In genomic region chr1:206030714-206031113, GRCh38 we compare ENCODE assay signal across 1 cellular context.
A peak's percentile ranks its signal among the peaks of the same experiment; 100 is the strongest.
TF ChIP-seq lines count a peak whose summit lies in the region.

No MANE protein-coding gene starts in this region.

TF ChIP-seq in IMR-90, 13 proteins besides CTCF, POLR2A, EP300 and RAD21:
- TF ChIP-seq RFX5 (IDR thresholded peaks at IDR 0.05; ENCODE audit: low read depth, low read length) (no peak), SMC3 (IDR thresholded peaks at IDR 0.05; ENCODE audit: low read depth, low read length) (peak; percentile 74)
TF ChIP-seq in IMR-90: peak in this region for 1.
